In genomic region chr1:179809506-179810366, GRCh38 we compare ENCODE assay signal across 8 cellular contexts.
DNase-seq lines count a peak whose midpoint lies in the region; ATAC-seq and TF ChIP-seq lines count a peak whose summit lies in the region.

No MANE protein-coding gene starts in this region.

- in situ Hi-C loops in Panc1 (cut with HindIII; ENCODE audit: low pct_unique_long_range_greater_than_20kb, low sequenced_read_pairs), result no loop called here

- H3K27ac ChIP-seq in Panc1 (ENCODE audit: low read length), result no peak overlapping the region
- H3K27ac ChIP-seq in thoracic aorta, result no peak overlapping the region

- CTCF ChIA-PET in Panc1 (lab: Charles Lee), result interaction anchor here (0.6 to 2.6 kb wide), 24 partner anchors 9 to 562 kb away, joined by 3 to 76 read pairs (median 4); no protein-coding TSS in a partner anchor

- H3K4me1 ChIP-seq in Panc1 (ENCODE audit: control insufficient read depth, insufficient read depth, low read length), result peaks cover 4% of the 10 kb centered on the region; the same call in 1 of the 2 replicates
- peaks cover 0 to 6% of the 10 kb centered on the region in 2 donors for H3K4me1 ChIP-seq in thoracic aorta (ENCODE audit: control insufficient read depth in 1 of 2, low read depth in 2 of 2)

- POLR2A ChIA-PET in Panc1 (lab: Charles Lee), result no interaction called here

- no TSS peak for BruUV-seq in Panc1 (replicated peaks; lab: Mats Ljungman, UMichigan)

- no peak overlapping the region for H3K4me3 ChIP-seq in Panc1 (ENCODE audit: low read depth in 2 of 2, low read length in 2 of 2)
- no peak overlapping the region for H3K4me3 ChIP-seq in fibroblast of the aortic adventitia (ENCODE audit: low read depth, low read length)
- no peak overlapping the region for H3K4me3 ChIP-seq in thoracic aorta

- H3K9me3 ChIP-seq in Panc1 (ENCODE audit: control insufficient read depth, insufficient read depth, low read depth, low read length) (no peaks in the 10 kb centered on the region), thoracic aorta (no peaks in the 10 kb centered on the region)

- TF ChIP-seq CTCF in Panc1 (IDR thresholded peaks at IDR 0.05), result peak; percentile 94
- peak; percentile 95 for TF ChIP-seq CTCF in fibroblast of the aortic adventitia (IDR thresholded peaks at IDR 0.05; ENCODE audit: insufficient read depth, low read length)
- peak; percentile 95 for TF ChIP-seq CTCF in thoracic aorta (IDR thresholded peaks at IDR 0.05)

- H3K27me3 ChIP-seq in Panc1 (ENCODE audit: control insufficient read depth, insufficient read depth, low read length) (0 out of 2 replicates have a peak, but pooled peaks cover 2% of the 10 kb centered on the region), thoracic aorta (replicated peaks; ENCODE audit: insufficient read depth) (no peaks in the 10 kb centered on the region)

- no peaks in the 10 kb centered on the region for H3K36me3 ChIP-seq in Panc1 (ENCODE audit: control insufficient read depth, insufficient read depth, low read length)
- H3K36me3 ChIP-seq in thoracic aorta, result no peaks in the 10 kb centered on the region

- intact Hi-C loops in Panc1 (cut with micrococcal nuclease; ENCODE audit: unreplicated experiment), result loop anchor here (1.0 to 10.0 kb wide), 2 partner anchors 103 to 215 kb away; partner anchors contain the start of gene TDRD5

- peak; percentile 67 for DNase-seq in DMS114 treated with DMSO at 0.1 percent for 48 hours (lab: John Stamatoyannopoulos, UW; ENCODE audit: unreplicated experiment)
- DNase-seq in LHCN-M2 (ENCODE audit: low read depth), result peak; percentile 61
- peak; percentile 61 for DNase-seq in Panc1 (ENCODE audit: low read depth, low spot score)
- peak; percentile 67 to 70 for DNase-seq in activated T-cell treated with anti-CD3 and anti-CD28 coated beads, Interleukin-2, amount 50 U/mL, for 48 hours
- peak; percentile 78 for DNase-seq in fibroblast of the aortic adventitia (ENCODE audit: low read depth)
- peak; percentile 48 for DNase-seq in non-pigmented ciliary epithelial cell (ENCODE audit: low read depth)
- no peak for DNase-seq in thoracic aorta (ENCODE audit: low spot score)

- peak; percentile 70 for ATAC-seq in GM21576 (IDR thresholded peaks at IDR 0.05; ENCODE audit: unreplicated experiment)
- peak; percentile 83 for ATAC-seq in Panc1
- ATAC-seq in thoracic aorta (ENCODE audit: insufficient number of reproducible peaks, low FRiP score, low read depth), result no peak
